In the genomic region with DNA sequence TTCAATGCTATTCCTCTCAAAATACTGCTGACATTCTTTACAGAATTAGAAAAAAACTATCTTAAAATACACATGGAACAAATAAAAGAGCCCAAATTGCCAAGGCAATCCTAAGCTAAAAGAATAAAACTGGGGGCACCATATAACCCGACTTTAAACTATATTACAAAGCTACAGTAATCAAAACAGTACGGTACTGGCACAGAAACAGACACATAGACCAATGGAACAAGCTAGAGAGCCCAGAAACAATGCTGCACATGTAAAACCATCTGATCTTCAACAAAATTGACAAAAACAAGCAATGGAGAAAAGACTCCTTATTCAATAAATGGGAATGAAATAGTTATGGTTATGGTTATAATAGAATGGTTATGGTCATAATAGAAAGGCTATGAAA, we compare ENCODE assay signal across 28 cellular contexts.
"Had no signal": no experiment of that assay in that cellular context is flagged by ENCODE, and none has a peak within 500 bp of the region (broad histone marks: within the 10 kb centered on the region; RNA-seq: fewer than 3 reads in every experiment).

No MANE protein-coding gene starts in this region.

- H3K9me3 Mint-ChIP-seq: effector memory CD8-positive, alpha-beta T cell had no signal

- H3K4me3 Mint-ChIP-seq: dendritic cell treated with granulocyte-macrophage colony-stimulating factor and Interleukin-4, amounts not matched to agents 40 ng/mL and 50 ng/mL, for 4 days; effector memory CD8-positive, alpha-beta T cell; endodermal cell; mesothelial cell of epicardium; naive B cell; naive thymus-derived CD8-positive, alpha-beta T cell had no signal

- ATAC-seq: effector memory CD8-positive, alpha-beta T cell; esophagus mucosa; gastrocnemius medialis; heart right ventricle; left cardiac atrium; left lung; left ventricle myocardium superior; lower lobe of right lung; mucosa of descending colon; naive thymus-derived CD8-positive, alpha-beta T cell had no signal

- DNase-seq: cortex of kidney; effector CD8-positive, alpha-beta T cell; effector memory CD8-positive, alpha-beta T cell; endodermal cell; erythroblast; esophagus squamous epithelium; foreskin fibroblast; foreskin melanocyte; gastrocnemius medialis; glutamatergic neuron; head of caudate nucleus; heart right ventricle; hippocampal formation; left cardiac atrium; left lung; left ventricle myocardium superior; lower lobe of right lung; mesenchymal stem cell; mucosa of descending colon; naive B cell; naive thymus-derived CD8-positive, alpha-beta T cell had no signal

- FAIRE-seq: endometrium, islet of Langerhans, keratinocyte had no signal

- H3K27ac Mint-ChIP-seq: dendritic cell treated with granulocyte-macrophage colony-stimulating factor and Interleukin-4, amounts not matched to agents 40 ng/mL and 50 ng/mL, for 4 days; effector memory CD8-positive, alpha-beta T cell; endodermal cell; mesothelial cell of epicardium; naive B cell; naive thymus-derived CD8-positive, alpha-beta T cell had no signal

- H3K36me3 Mint-ChIP-seq: mesothelial cell of epicardium had no signal

- H3K27ac ChIP-seq: epithelial cell of prostate, esophagus squamous epithelium, gastrocnemius medialis, heart right ventricle, left lung, lower lobe of right lung had no signal

- H3K27me3 ChIP-seq: esophagus squamous epithelium, gastrocnemius medialis, heart right ventricle, left lung had no signal

- H3K27me3 Mint-ChIP-seq: dendritic cell treated with granulocyte-macrophage colony-stimulating factor and Interleukin-4, amounts not matched to agents 40 ng/mL and 50 ng/mL, for 4 days; effector memory CD8-positive, alpha-beta T cell; naive B cell had no signal

- H3K36me3 ChIP-seq: esophagus squamous epithelium, gastrocnemius medialis, heart right ventricle, left lung, lower lobe of right lung had no signal

- H3K4me3 ChIP-seq: esophagus squamous epithelium, gastrocnemius medialis, heart right ventricle, left lung, lower lobe of right lung, mucosa of descending colon had no signal

- H3K4me1 ChIP-seq: esophagus squamous epithelium, gastrocnemius medialis, heart right ventricle, left lung, lower lobe of right lung had no signal

- H3K9me3 ChIP-seq: lower lobe of right lung, mucosa of descending colon had no signal

- H3K4me1 Mint-ChIP-seq: endodermal cell; mesothelial cell of epicardium; naive B cell; naive thymus-derived CD8-positive, alpha-beta T cell had no signal
